In the genomic region with DNA sequence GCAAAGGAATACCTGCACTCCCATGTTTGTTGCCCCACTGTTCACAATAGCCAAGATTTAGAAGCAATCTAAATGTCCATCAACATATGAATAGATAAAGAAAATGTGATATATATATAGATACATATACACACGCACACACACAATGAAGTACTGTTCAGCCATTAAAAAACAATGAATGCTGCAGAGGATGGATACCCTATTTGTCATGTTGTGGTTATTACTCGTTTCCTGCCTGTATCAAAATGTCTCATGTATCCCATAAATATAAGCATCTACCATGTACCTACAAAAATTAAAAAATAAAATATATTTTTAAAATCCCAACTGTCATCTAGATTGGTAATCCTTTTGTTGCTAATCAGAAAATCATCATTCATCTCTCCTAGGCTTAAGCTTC, we compare ENCODE assay signal across 22 cellular contexts.
"Had no signal": no experiment of that assay in that cellular context is flagged by ENCODE, and none has a peak within 500 bp of the region (broad histone marks: within the 10 kb centered on the region; RNA-seq: fewer than 3 reads in every experiment).

No MANE protein-coding gene starts in this region.

- H3K9me3 ChIP-seq: mucosa of descending colon, neutrophil, right lobe of liver, thoracic aorta, upper lobe of left lung had no signal

- H3K4me1 ChIP-seq: parathyroid adenoma, right lobe of liver, tibial nerve, upper lobe of left lung had no signal

- ATAC-seq: mucosa of descending colon; natural killer cell treated with Interleukin-12 subunit alpha and Interleukin-12 subunit beta and Interleukin-15 and Interleukin-18, amount 100 ng/mL, for 72 hours; right lobe of liver; stimulated activated naive B cell treated with anti-CD40 and anti-IgM and Interleukin-4, amounts not matched to agents 10 μg/mL and 1 μg/mL and 100 μg/mL, for 72 hours had no signal

- H3K4me3 ChIP-seq: coronary artery, lung, mucosa of descending colon, right lobe of liver, thoracic aorta, tibial nerve, upper lobe of left lung had no signal

- H3K36me3 ChIP-seq: neutrophil, right lobe of liver, thoracic aorta, tibial nerve, upper lobe of left lung had no signal

- H3K27ac ChIP-seq: coronary artery, neutrophil, parathyroid adenoma, right lobe of liver, thoracic aorta, tibial nerve, upper lobe of left lung had no signal

- H3K27me3 ChIP-seq: neutrophil, right lobe of liver, tibial nerve, upper lobe of left lung had no signal

- DNase-seq: dermis blood vessel endothelial cell; effector memory CD4-positive, alpha-beta T cell; glutamatergic neuron; hypothalamus; immature natural killer cell; islet precursor cell; mesenchymal stem cell; mucosa of descending colon; naive B cell; right lobe of liver; small intestine; stimulated activated CD4-positive, alpha-beta T cell treated with anti-CD3 and anti-CD28 coated beads, Interleukin-15, amount 100 ng/mL, for 24 hours; stimulated activated CD4-positive, alpha-beta T cell treated with anti-CD3 and anti-CD28 coated beads, Interleukin-2, amount 100 ng/mL, for 48 hours; stimulated activated naive B cell treated with anti-CD40 and anti-IgM and Interleukin-4, amounts not matched to agents 10 μg/mL and 1 μg/mL and 100 μg/mL, for 72 hours; upper lobe of left lung had no signal
